In genomic region chr1:95956215-95956614, GRCh38 we compare ENCODE assay signal across 1 cellular context.
TF ChIP-seq lines count a peak whose summit lies in the region.

No MANE protein-coding gene starts in this region.

TF ChIP-seq in GM12878, 131 proteins besides CTCF, POLR2A, EP300 and RAD21 (continued from another document):
- no peak for TF ChIP-seq RELB (IDR thresholded peaks at IDR 0.05; ENCODE audit: low read depth)
- peak; percentile 52 for TF ChIP-seq JUNB (IDR thresholded peaks at IDR 0.05)
- no peak for TF ChIP-seq RUNX3 (IDR thresholded peaks at IDR 0.05; ENCODE audit: low read length)
- TF ChIP-seq SMAD1 (IDR thresholded peaks at IDR 0.05; ENCODE audit: low read depth, partially characterized antibody) = no peak
- no peak for TF ChIP-seq TCF12 (IDR thresholded peaks at IDR 0.05; ENCODE audit: low read depth, low read length)
- TF ChIP-seq RB1 (IDR thresholded peaks at IDR 0.05; ENCODE audit: borderline replicate concordance) = no peak
- TF ChIP-seq ZBTB40 (IDR thresholded peaks at IDR 0.05; ENCODE audit: borderline replicate concordance) = no peak
- TF ChIP-seq BCL11A (IDR thresholded peaks at IDR 0.05; ENCODE audit: low read depth, low read length) = no peak
- no peak for TF ChIP-seq BMI1 (IDR thresholded peaks at IDR 0.05; ENCODE audit: borderline replicate concordance)
